Comparison of ENCODE assay signal across 8 cellular contexts in the genomic region with DNA sequence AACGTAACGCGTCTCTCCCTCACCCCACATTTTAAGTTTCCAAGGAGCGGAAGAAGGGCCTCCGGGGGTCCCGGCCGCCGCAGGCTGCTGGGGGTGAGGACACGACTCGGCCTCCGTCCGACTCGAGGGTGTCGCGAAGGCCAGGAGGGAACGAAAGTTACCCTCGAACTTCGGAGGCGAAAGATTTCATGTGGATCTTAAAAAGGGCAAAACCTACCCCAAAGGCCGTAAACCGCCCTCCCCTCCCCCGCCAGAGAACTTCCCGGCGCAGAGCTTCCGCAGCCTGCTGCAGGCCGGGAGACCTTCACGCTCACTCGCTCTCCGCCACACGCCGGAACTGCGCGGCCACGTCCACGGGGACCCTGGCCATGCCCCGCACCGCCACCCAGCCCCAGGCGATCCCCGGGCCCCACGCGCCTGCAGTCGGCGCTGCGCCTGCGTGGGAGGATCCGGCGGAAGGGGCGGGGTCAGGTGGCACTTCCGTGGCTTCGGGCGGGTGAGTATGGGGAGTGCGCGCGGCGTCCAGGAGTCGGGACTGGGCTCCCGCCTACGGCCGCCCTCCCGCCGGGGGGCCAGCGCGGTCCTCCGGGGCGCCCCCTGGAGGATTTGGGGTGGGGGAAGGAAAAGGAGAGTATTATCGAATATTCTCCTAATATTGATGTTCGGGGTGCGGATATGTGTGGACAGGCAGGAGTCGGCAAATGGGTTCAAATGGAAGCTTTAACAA. TPM values are rescaled to one million over a fixed set of nuclear protein-coding genes. Genes with fewer than 3 reads are reported as not detected.
A peak's percentile ranks its signal among the peaks of the same experiment; 100 is the strongest.
DNase-seq lines count a peak whose midpoint lies in the region; ATAC-seq and TF ChIP-seq lines count a peak whose summit lies in the region.

A gene (plus strand): TSS at position 474 of the 727 bp plus-strand sequence. CDS start 19,755 bp downstream, outside the sequence.

- peak within 1 kb of the TSS; percentile 28 to 98 (median 97) for H3K27ac ChIP-seq in adrenal gland
- peak within 1 kb of the TSS; percentile 97 for H3K27ac ChIP-seq in urinary bladder (ENCODE audit: low read depth)

- H3K27ac Mint-ChIP-seq in progenitor cell of endocrine pancreas = peak within 1 kb of the TSS; percentile 100

- peaks cover 7% of the 10 kb centered on the region for H3K36me3 Mint-ChIP-seq in progenitor cell of endocrine pancreas (ENCODE audit: insufficient read depth)

- intact Hi-C loops in adrenal gland (cut with DNase I) = loop anchor here in 1 of 2 donors (10.0 kb wide), 1 partner anchor 384 kb away; no protein-coding TSS in a partner anchor
- intact Hi-C loops in left cardiac atrium (cut with DNase I) = loop anchor here in 1 of 2 donors (5.0 to 10.0 kb wide), 3 partner anchors 113 to 464 kb away; a partner anchor contains a TSS

- 0 to 1% (median 1%) methylated on average over 24 to 69 of the region's 69 CpGs for WGBS in adrenal gland, 4 donors
- under 1% methylated on average over 69 of the region's 69 CpGs for WGBS in urinary bladder

- peak; percentile 70 for TF ChIP-seq CTCF in GM12874 (IDR thresholded peaks at IDR 0.05; ENCODE audit: insufficient read depth, low read depth, low read length)
- peak; percentile 41 to 63 (median 54) for TF ChIP-seq CTCF in adrenal gland (IDR thresholded peaks at IDR 0.05)
- TF ChIP-seq CTCF in progenitor cell of endocrine pancreas (IDR thresholded peaks at IDR 0.05; ENCODE audit: unreplicated experiment) = peak; percentile 80

- H3K9me3 ChIP-seq in adrenal gland (replicated peaks in 1 of 3) = peaks cover 0 to 5% (median 0%) of the 10 kb centered on the region in 3 donors

- peak within 1 kb of the TSS; percentile 46 to 88 (median 68) for H3K4me3 ChIP-seq in adrenal gland
- H3K4me3 ChIP-seq in urinary bladder (ENCODE audit: low read depth, low read length) = peak within 1 kb of the TSS; percentile 61

- H3K4me3 Mint-ChIP-seq in progenitor cell of endocrine pancreas (ENCODE audit: low read depth) = peak within 1 kb of the TSS; percentile 97

- H3K27me3 Mint-ChIP-seq in progenitor cell of endocrine pancreas = no peaks in the 10 kb centered on the region

- no peaks in the 10 kb centered on the region for H3K27me3 ChIP-seq in adrenal gland

- H3K4me1 Mint-ChIP-seq in progenitor cell of endocrine pancreas (ENCODE audit: low read depth) = peaks cover 18% of the 10 kb centered on the region

- peak; percentile 85 to 96 for TF ChIP-seq POLR2A in adrenal gland (IDR thresholded peaks at IDR 0.05)

- H3K36me3 ChIP-seq in adrenal gland (replicated peaks in 1 of 2) (no peaks in the 10 kb centered on the region), urinary bladder (ENCODE audit: insufficient read depth) (no peaks in the 10 kb centered on the region)

- ATAC-seq in HG02678 (IDR thresholded peaks at IDR 0.05; ENCODE audit: unreplicated experiment) (peak; percentile 86), left cardiac atrium (peak; percentile 100)

- peaks cover 4 to 16% of the 10 kb centered on the region in 2 donors for H3K4me1 ChIP-seq in adrenal gland (replicated peaks in 1 of 2)
- no peaks in the 10 kb centered on the region for H3K4me1 ChIP-seq in urinary bladder (ENCODE audit: insufficient read depth)

- DNase-seq in NCI-H1105 treated with DMSO at 0.1 percent for 48 hours (lab: John Stamatoyannopoulos, UW) (peak; percentile 82), T follicular helper cell (ENCODE audit: low read depth) (peak; percentile 88), adrenal gland (peak; percentile 95 to 96 (median 96)), left cardiac atrium (peak; percentile 97), progenitor cell of endocrine pancreas (ENCODE audit: low spot score, unreplicated experiment) (peak; percentile 90)

- peaks cover 6% of the 10 kb centered on the region for H3K9me3 Mint-ChIP-seq in progenitor cell of endocrine pancreas (ENCODE audit: low read depth)

RNA-seq across cellular contexts. Expression of the gene that starts here (rescaled TPM):
- 10 to 100 TPM in 4 of 8 donors, 1 to 10 TPM in 4; 4.8 to 19.3 (median 9.6) TPM for total RNA-seq in adrenal gland
- polyA plus RNA-seq in adrenal gland = 10 to 100 TPM; 19.0 to 19.9 (median 19.3) TPM
- 1 to 10 TPM; 6.6 to 8.7 TPM for total RNA-seq in left cardiac atrium
- 8.1 and 9.8 TPM in 2 replicates for total RNA-seq in progenitor cell of endocrine pancreas
- total RNA-seq in urinary bladder = 5.8 TPM
- polyA plus RNA-seq in urinary bladder = 4.7 TPM

Comparison
In these comparisons a context has a peak if more than half of its experiments do, and no peak if none do; other contexts are left out.
1. Peak in every context shown above with its lines: DNase-seq, ATAC-seq, H3K4me3 ChIP-seq and H3K27ac ChIP-seq.